7 cellular contexts compared by ENCODE assay signal in genomic region chr10:11017575-11018425, GRCh38. TPM values are rescaled to one million over a fixed set of nuclear protein-coding genes. Genes with fewer than 3 reads are reported as not detected.
DNase-seq lines count a peak whose midpoint lies in the region; ATAC-seq and TF ChIP-seq lines count a peak whose summit lies in the region.

Gene CELF2, plus strand, starts transcription at chr10:11017872. Its CDS starts 218 bp downstream, at chr10:11018090.

- ATAC-seq in GM18909 (IDR thresholded peaks at IDR 0.05; ENCODE audit: poor library complexity, unreplicated experiment) (peak; percentile 85), HG02973 (IDR thresholded peaks at IDR 0.05; ENCODE audit: unreplicated experiment) (peak; percentile 69), RWPE2 (ENCODE audit: low read depth) (peak; percentile 65), left cardiac atrium (peak; percentile 82)

- no peaks in the 10 kb centered on the region for H3K4me1 ChIP-seq in RWPE2 (ENCODE audit: insufficient read depth, poor library complexity, severe bottlenecking)

- no peak within 1 kb of the TSS for H3K27ac ChIP-seq in RWPE2 (ENCODE audit: poor library complexity, severe bottlenecking)

- intact Hi-C loops in left cardiac atrium (cut with DNase I): loop anchor here in 1 of 2 donors (10.0 kb wide), 2 partner anchors 103 to 193 kb away; no protein-coding TSS in a partner anchor
- intact Hi-C loops in posterior vena cava (cut with DNase I): no loop called here

- H3K4me3 Mint-ChIP-seq in activated naive CD8-positive, alpha-beta T cell treated with anti-CD3 and anti-CD28 coated beads for 36 hours: peak within 1 kb of the TSS; percentile 76

- peak within 1 kb of the TSS; percentile 67 for H3K4me3 ChIP-seq in RWPE2 (ENCODE audit: severe bottlenecking)

- H3K36me3 ChIP-seq in RWPE2 (ENCODE audit: low read depth): no peaks in the 10 kb centered on the region

- DNase-seq in RWPE2 (ENCODE audit: low spot score) (peak; percentile 50), left cardiac atrium (peak; percentile 74), posterior vena cava (ENCODE audit: low spot score) (peak; percentile 84), HCEC 1CT (no peak)
- peak; percentile 72 for DNase-seq in activated naive CD8-positive, alpha-beta T cell treated with anti-CD3 and anti-CD28 coated beads for 36 hours

- no peaks in the 10 kb centered on the region for H3K9me3 Mint-ChIP-seq in activated naive CD8-positive, alpha-beta T cell treated with anti-CD3 and anti-CD28 coated beads for 36 hours

- H3K9me3 ChIP-seq in RWPE2 (ENCODE audit: severe bottlenecking): no peaks in the 10 kb centered on the region

- peak within 1 kb of the TSS; percentile 12 for H3K27ac Mint-ChIP-seq in activated naive CD8-positive, alpha-beta T cell treated with anti-CD3 and anti-CD28 coated beads for 36 hours

- no peak for TF ChIP-seq CTCF in RWPE2 (IDR thresholded peaks at IDR 0.05; ENCODE audit: poor library complexity, severe bottlenecking)

- peaks cover 23% of the 10 kb centered on the region for H3K27me3 ChIP-seq in RWPE2 (ENCODE audit: insufficient read depth, poor library complexity, severe bottlenecking)

- no peaks in the 10 kb centered on the region for H3K36me3 Mint-ChIP-seq in activated naive CD8-positive, alpha-beta T cell treated with anti-CD3 and anti-CD28 coated beads for 36 hours

- peaks cover 84% of the 10 kb centered on the region for H3K27me3 Mint-ChIP-seq in activated naive CD8-positive, alpha-beta T cell treated with anti-CD3 and anti-CD28 coated beads for 36 hours

- H3K4me1 Mint-ChIP-seq in activated naive CD8-positive, alpha-beta T cell treated with anti-CD3 and anti-CD28 coated beads for 36 hours: peaks cover 10% of the 10 kb centered on the region

RNA-seq across cellular contexts. Expression of gene CELF2, which starts in this region (rescaled TPM):
- 100 to 1,000 TPM; 137 to 139 TPM for total RNA-seq in activated naive CD8-positive, alpha-beta T cell treated with anti-CD3 and anti-CD28 coated beads for 36 hours
- total RNA-seq in left cardiac atrium (10 to 100 TPM; 68.4 to 72.5 TPM), posterior vena cava (10 to 100 TPM; 70.6 to 80.6 TPM)
